19 cellular contexts compared by ENCODE assay signal in the genomic region with DNA sequence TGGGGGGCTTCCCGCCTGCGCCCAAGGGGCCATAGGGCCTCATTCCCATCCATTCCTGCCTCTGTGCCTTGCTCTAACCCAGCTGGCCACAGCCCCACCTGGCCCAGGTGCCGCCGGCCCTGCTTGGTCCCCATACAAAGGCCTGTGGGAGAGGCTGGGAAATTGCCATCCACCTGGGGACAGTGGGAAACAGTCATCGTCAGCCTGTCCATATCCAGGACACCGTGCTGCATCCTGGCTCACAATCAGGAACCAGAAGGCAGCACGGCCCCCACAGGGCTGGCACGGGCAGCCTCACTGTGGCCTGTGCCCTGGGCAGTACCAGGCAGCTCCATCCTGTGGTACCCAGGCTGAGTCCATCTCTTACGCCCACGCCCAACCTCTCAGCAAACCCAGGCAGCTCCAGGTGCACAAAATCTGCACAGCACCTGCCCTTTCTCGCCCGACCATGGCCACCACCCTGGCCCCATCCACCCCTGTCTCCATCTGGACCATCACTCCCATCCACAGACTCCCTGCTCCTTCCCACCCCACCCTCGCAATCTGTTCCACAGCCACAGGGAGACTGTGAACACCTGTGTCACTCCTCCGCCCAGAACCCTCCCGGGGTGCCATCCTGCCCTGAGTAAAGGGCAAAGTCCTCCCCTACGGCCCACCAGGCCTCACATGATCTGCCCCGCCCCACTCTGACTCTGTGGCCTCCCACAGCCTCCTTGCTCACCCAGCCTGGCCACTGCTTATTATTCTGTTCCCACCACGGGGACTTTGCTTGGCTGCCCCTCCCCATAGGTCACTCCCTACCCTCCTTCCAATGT. TPM values are rescaled to one million over a fixed set of nuclear protein-coding genes. Genes with fewer than 3 reads are reported as not detected.
A peak's percentile ranks its signal among the peaks of the same experiment; 100 is the strongest.
DNase-seq lines count a peak whose midpoint lies in the region; ATAC-seq and TF ChIP-seq lines count a peak whose summit lies in the region.
"Had no signal": no experiment of that assay in that cellular context is flagged by ENCODE, and none has a peak within 500 bp of the region (broad histone marks: within the 10 kb centered on the region; RNA-seq: fewer than 3 reads in every experiment).

No MANE protein-coding gene starts in this region.

- peaks cover 0 to 23% (median 0%) of the 10 kb centered on the region in 4 donors for H3K4me1 ChIP-seq in Peyer's patch
- H3K4me1 ChIP-seq: ascending aorta, foreskin keratinocyte had no signal

- no peaks in the 10 kb centered on the region for H3K36me3 ChIP-seq in Peyer's patch
- H3K36me3 ChIP-seq: ascending aorta had no signal

- DNase-seq in C1 segment of cervical spinal cord (lab: John Stamatoyannopoulos, UW) = peak in 10 of 14 donors; percentile 11 to 98 (median 46)
- peak in 2 of 3 donors; percentile 91 for DNase-seq in Peyer's patch
- DNase-seq in head of caudate nucleus = peak in 31 of 42 donors; percentile 17 to 86 (median 42)
- DNase-seq in pons (ENCODE audit: low spot score) = peak; percentile 65
- no peak for DNase-seq in SKM-1 treated with dmso at 0.1 percent for 144 hours (lab: John Stamatoyannopoulos, UW; ENCODE audit: unreplicated experiment)
- no peak for DNase-seq in effector CD8-positive, alpha-beta T cell (lab: John Stamatoyannopoulos, UW)
- DNase-seq: activated effector memory CD4-positive, alpha-beta T cell treated with anti-CD3 and anti-CD28 coated beads, Interleukin-2, amount 50 U/mL, for 16 hours; EL; foreskin keratinocyte; IMR-90; naive B cell; NCI-H2081; NCI-H526 treated with DMSO at 0.1 percent for 48 hours; stimulated activated CD4-positive, alpha-beta T cell treated with anti-CD3 and anti-CD28 coated beads, Interleukin-12 subunit alpha, Interleukin-12 subunit beta, amount 100 ng/mL, for 4 hours; stimulated activated naive B cell treated with anti-CD40 and anti-IgM and Interleukin-4, amounts not matched to agents 10 μg/mL and 1 μg/mL and 100 μg/mL, for 72 hours had no signal

- H3K9me3 ChIP-seq in Peyer's patch = no peaks in the 10 kb centered on the region
- H3K9me3 ChIP-seq: ascending aorta had no signal

- intact Hi-C loops in head of caudate nucleus (cut with DNase I) = loop anchor here (5.0 kb wide), 1 partner anchor 274 kb away; no protein-coding TSS in a partner anchor

- peak overlapping the region in 2 of 4 donors; percentile 75 to 87 for H3K27ac ChIP-seq in Peyer's patch
- H3K27ac ChIP-seq: ascending aorta, foreskin keratinocyte had no signal

- ATAC-seq in GM18511 (IDR thresholded peaks at IDR 0.05; ENCODE audit: unreplicated experiment) (no peak), HG03354 (IDR thresholded peaks at IDR 0.05; ENCODE audit: poor library complexity, severe bottlenecking, unreplicated experiment) (no peak)
- ATAC-seq: foreskin keratinocyte; stimulated activated naive B cell treated with anti-CD40 and anti-IgM and Interleukin-4, amounts not matched to agents 10 μg/mL and 1 μg/mL and 100 μg/mL, for 72 hours had no signal

- no peaks in the 10 kb centered on the region for H3K27me3 ChIP-seq in Peyer's patch
- H3K27me3 ChIP-seq: ascending aorta, foreskin keratinocyte had no signal

- peak in 2 of 6 experiments; percentile 2 to 4 for TF ChIP-seq CTCF in Peyer's patch (IDR thresholded peaks at IDR 0.05)

- H3K4me3 ChIP-seq in Peyer's patch = no peak overlapping the region
- H3K4me3 ChIP-seq: ascending aorta had no signal

- peak in 1 of 2 donors; percentile 24 for TF ChIP-seq POLR2A in Peyer's patch (IDR thresholded peaks at IDR 0.05)

RNA-seq across cellular contexts. Expression of a gene that starts 21.1 kb away (rescaled TPM):
- total RNA-seq in Peyer's patch = 10 to 100 TPM in 1 of 4 donors, 1 to 10 TPM in 3; 1.2 to 12.4 (median 3.6) TPM

RNA-seq across cellular contexts. Expression of a gene that starts 30.7 kb away (rescaled TPM):
- not detected for total RNA-seq in Peyer's patch
- total RNA-seq: ascending aorta, IMR-90, OCI-LY7 had no signal

Comparison
In these comparisons a context has a peak if more than half of its experiments do, and no peak if none do; other contexts are left out.
1. DNase-seq: peak in C1 segment of cervical spinal cord (10 of 14), Peyer's patch (2 of 3), head of caudate nucleus (31 of 42) and pons (single experiment); none in SKM-1 treated with dmso at 0.1 percent for 144 hours (single experiment) and effector CD8-positive, alpha-beta T cell (single experiment).